Comparison of ENCODE assay signal across 14 cellular contexts in genomic region chr2:177325554-177325953, GRCh38.
DNase-seq lines count a peak whose midpoint lies in the region; ATAC-seq and TF ChIP-seq lines count a peak whose summit lies in the region.
"Had no signal": no experiment of that assay in that cellular context is flagged by ENCODE, and none has a peak within 500 bp of the region (broad histone marks: within the 10 kb centered on the region; RNA-seq: fewer than 3 reads in every experiment).

No MANE protein-coding gene starts in this region.

- no peak for TF ChIP-seq CTCF in smooth muscle cell (IDR thresholded peaks at IDR 0.05; ENCODE audit: borderline replicate concordance, insufficient read depth, poor library complexity, severe bottlenecking)

- H3K4me3 ChIP-seq in smooth muscle cell, result no peak overlapping the region
- H3K4me3 ChIP-seq: heart left ventricle had no signal

- no peaks in the 10 kb centered on the region for H3K79me2 ChIP-seq in smooth muscle cell (ENCODE audit: low read depth)

- no peaks in the 10 kb centered on the region for H3K4me1 ChIP-seq in smooth muscle cell (ENCODE audit: low read depth)

- DNase-seq in fibroblast of gingiva (ENCODE audit: low read depth) (peak; percentile 52), renal cortical epithelial cell (ENCODE audit: low read depth) (peak; percentile 88), iPS-NIHi11 (ENCODE audit: low spot score) (no peak), smooth muscle cell (lab: John Stamatoyannopoulos, UW; ENCODE audit: unreplicated experiment) (no peak), sciatic nerve (ENCODE audit: low spot score) (no peak)
- no peak for DNase-seq in activated effector memory CD4-positive, alpha-beta T cell treated with anti-CD3 and anti-CD28 coated beads, Interleukin-2, amount 50 U/mL, for 16 hours
- DNase-seq: dermis blood vessel endothelial cell, heart left ventricle, mesendoderm, NCI-H2107, OCI-M1, T-helper 17 cell had no signal

- no peak overlapping the region for H3K27ac ChIP-seq in smooth muscle cell (ENCODE audit: low read depth)

- H4K20me1 ChIP-seq in smooth muscle cell (ENCODE audit: low read depth), result no peaks in the 10 kb centered on the region

- no peaks in the 10 kb centered on the region for H3F3A ChIP-seq in smooth muscle cell (ENCODE audit: low read depth)

- no peaks in the 10 kb centered on the region for H3K9me3 ChIP-seq in smooth muscle cell (replicated peaks; ENCODE audit: low read depth)
- H3K9me3 ChIP-seq: heart left ventricle had no signal

- intact Hi-C loops in sciatic nerve (cut with DNase I), result no loop called here

- no peaks in the 10 kb centered on the region for H3K27me3 ChIP-seq in smooth muscle cell (ENCODE audit: low read depth)
- H3K27me3 ChIP-seq: heart left ventricle had no signal

- no peak overlapping the region for H3K9ac ChIP-seq in smooth muscle cell (ENCODE audit: low read depth)

- ATAC-seq in GM19372 (IDR thresholded peaks at IDR 0.05; ENCODE audit: low read depth, unreplicated experiment) (peak; percentile 52), HG03159 (IDR thresholded peaks at IDR 0.05; ENCODE audit: unreplicated experiment) (peak; percentile 56), sciatic nerve (no peak)
- ATAC-seq: heart left ventricle, T-helper 17 cell had no signal

- H3K36me3 ChIP-seq in smooth muscle cell (ENCODE audit: low read depth), result no peaks in the 10 kb centered on the region

- no peak overlapping the region for H2AFZ ChIP-seq in smooth muscle cell (ENCODE audit: low read depth)

- H3K4me2 ChIP-seq in smooth muscle cell, result no peak overlapping the region

- WGBS in smooth muscle cell (ENCODE audit: low lambda C conversion rate), result 63% methylated on average over 1 of the region's 1 CpG

Comparison
In these comparisons a context has a peak if more than half of its experiments do, and no peak if none do; other contexts are left out.
1. DNase-seq: peak in fibroblast of gingiva (single experiment) and renal cortical epithelial cell (single experiment); none in iPS-NIHi11 (single experiment), smooth muscle cell (single experiment), activated effector memory CD4-positive, alpha-beta T cell treated with anti-CD3 and anti-CD28 coated beads, Interleukin-2, amount 50 U/mL, for 16 hours (single experiment) and sciatic nerve (single experiment).